In the genomic region with DNA sequence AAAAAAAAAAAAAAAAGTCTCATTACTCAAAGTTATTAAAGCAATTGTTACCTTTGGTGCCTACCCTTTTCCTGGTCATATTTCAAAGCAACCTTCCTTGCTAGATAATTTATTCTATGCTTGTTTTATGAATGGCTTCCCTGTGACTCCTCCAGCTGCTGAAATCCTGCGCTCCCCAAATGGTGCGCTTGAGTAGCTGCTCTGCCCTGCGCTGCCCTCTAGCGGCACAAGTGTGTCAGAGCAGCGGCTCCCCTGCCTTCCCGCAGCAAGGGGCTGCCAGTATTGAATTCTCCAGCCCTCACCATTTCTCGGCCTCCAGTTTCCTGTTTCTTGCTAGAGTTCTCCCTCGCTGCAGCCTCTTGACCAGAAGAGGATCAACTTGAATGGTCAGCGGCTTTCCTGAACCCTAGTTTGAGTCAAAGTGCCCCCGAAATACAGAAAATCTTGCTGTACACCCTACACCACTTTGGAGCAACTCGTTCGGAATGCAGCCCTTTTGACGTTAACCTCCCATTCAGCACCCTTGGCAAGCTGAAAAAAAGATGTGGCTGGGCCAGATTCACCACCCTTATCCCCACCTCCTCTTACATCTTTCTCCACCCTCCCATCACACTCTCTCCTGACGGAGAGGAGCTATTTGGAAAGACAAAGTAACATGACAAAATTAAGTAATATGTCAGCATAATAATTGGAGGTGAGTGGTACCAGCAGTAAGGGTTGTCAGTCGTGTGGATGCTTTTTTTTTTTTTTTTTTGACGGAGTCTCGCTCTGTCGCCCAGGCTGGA, we compare ENCODE assay signal across 1 cellular context.
TF ChIP-seq lines count a peak whose summit lies in the region.

No MANE protein-coding gene starts in this region.

TF ChIP-seq in HepG2, 621 proteins besides CTCF, POLR2A, EP300 and RAD21 (continued from another document and continues in another):
- TF ChIP-seq, protein P1, sequence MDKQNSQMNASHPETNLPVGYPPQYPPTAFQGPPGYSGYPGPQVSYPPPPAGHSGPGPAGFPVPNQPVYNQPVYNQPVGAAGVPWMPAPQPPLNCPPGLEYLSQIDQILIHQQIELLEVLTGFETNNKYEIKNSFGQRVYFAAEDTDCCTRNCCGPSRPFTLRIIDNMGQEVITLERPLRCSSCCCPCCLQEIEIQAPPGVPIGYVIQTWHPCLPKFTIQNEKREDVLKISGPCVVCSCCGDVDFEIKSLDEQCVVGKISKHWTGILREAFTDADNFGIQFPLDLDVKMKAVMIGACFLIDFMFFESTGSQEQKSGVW (CRISPR knock-in tag; IDR thresholded peaks at IDR 0.05; ENCODE audit: borderline replicate concordance): no peak
- TF ChIP-seq, protein P2, sequence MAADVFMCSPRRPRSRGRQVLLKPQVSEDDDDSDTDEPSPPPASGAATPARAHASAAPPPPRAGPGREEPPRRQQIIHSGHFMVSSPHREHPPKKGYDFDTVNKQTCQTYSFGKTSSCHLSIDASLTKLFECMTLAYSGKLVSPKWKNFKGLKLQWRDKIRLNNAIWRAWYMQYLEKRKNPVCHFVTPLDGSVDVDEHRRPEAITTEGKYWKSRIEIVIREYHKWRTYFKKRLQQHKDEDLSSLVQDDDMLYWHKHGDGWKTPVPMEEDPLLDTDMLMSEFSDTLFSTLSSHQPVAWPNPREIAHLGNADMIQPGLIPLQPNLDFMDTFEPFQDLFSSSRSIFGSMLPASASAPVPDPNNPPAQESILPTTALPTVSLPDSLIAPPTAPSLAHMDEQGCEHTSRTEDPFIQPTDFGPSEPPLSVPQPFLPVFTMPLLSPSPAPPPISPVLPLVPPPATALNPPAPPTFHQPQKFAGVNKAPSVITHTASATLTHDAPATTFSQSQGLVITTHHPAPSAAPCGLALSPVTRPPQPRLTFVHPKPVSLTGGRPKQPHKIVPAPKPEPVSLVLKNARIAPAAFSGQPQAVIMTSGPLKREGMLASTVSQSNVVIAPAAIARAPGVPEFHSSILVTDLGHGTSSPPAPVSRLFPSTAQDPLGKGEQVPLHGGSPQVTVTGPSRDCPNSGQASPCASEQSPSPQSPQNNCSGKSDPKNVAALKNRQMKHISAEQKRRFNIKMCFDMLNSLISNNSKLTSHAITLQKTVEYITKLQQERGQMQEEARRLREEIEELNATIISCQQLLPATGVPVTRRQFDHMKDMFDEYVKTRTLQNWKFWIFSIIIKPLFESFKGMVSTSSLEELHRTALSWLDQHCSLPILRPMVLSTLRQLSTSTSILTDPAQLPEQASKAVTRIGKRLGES (CRISPR knock-in tag; IDR thresholded peaks at IDR 0.05; ENCODE audit: borderline replicate concordance): no peak
- TF ChIP-seq TRIM24 (CRISPR knock-in tag; IDR thresholded peaks at IDR 0.05) (no peak), ZNF180 (CRISPR knock-in tag; IDR thresholded peaks at IDR 0.05; ENCODE audit: borderline replicate concordance, low read depth) (no peak), ZNF792 (CRISPR knock-in tag; IDR thresholded peaks at IDR 0.05) (peak; percentile 55; the same call in 1 of the 2 replicates), MAF1 (CRISPR knock-in tag; IDR thresholded peaks at IDR 0.05; ENCODE audit: borderline replicate concordance) (no peak), ZNF891 (CRISPR knock-in tag; IDR thresholded peaks at IDR 0.05) (no peak), CHCHD3 (CRISPR knock-in tag; IDR thresholded peaks at IDR 0.05) (no peak), ETV6 (CRISPR knock-in tag; conservative IDR thresholded peaks at IDR 0.05) (no peak), HMG20B (CRISPR knock-in tag; conservative IDR thresholded peaks at IDR 0.05) (no peak), LCORL (IDR thresholded peaks at IDR 0.05) (no peak), LCORL (CRISPR knock-in tag; IDR thresholded peaks at IDR 0.05) (no peak), PRPF4 (IDR thresholded peaks at IDR 0.05; ENCODE audit: low read depth, low read length, poor library complexity, severe bottlenecking) (no peak), ZNF225 (CRISPR knock-in tag; IDR thresholded peaks at IDR 0.05) (no peak), ZFP41 (CRISPR knock-in tag; IDR thresholded peaks at IDR 0.05; ENCODE audit: borderline replicate concordance) (no peak), IKZF1 (IDR thresholded peaks at IDR 0.05) (no peak), BRCA1 (CRISPR knock-in tag; IDR thresholded peaks at IDR 0.05) (no peak), KLF6 (CRISPR knock-in tag; IDR thresholded peaks at IDR 0.05) (no peak), ZNF382 (CRISPR knock-in tag; IDR thresholded peaks at IDR 0.05; ENCODE audit: borderline replicate concordance) (no peak), SRSF1 (optimal IDR thresholded peaks at IDR 0.05; ENCODE audit: low read depth, low read length) (no peak), HDAC1 (CRISPR knock-in tag; IDR thresholded peaks at IDR 0.05) (no peak), FOXK1 (CRISPR knock-in tag; IDR thresholded peaks at IDR 0.05; ENCODE audit: borderline replicate concordance, low read depth) (no peak; the same call in 1 of the 2 replicates), ZBTB7B (CRISPR knock-in tag; IDR thresholded peaks at IDR 0.05) (no peak), GFI1 (CRISPR knock-in tag; IDR thresholded peaks at IDR 0.05; ENCODE audit: borderline replicate concordance) (no peak), ZNF577 (CRISPR knock-in tag; IDR thresholded peaks at IDR 0.05; ENCODE audit: borderline replicate concordance, low read depth) (no peak), MTF1 (CRISPR knock-in tag; IDR thresholded peaks at IDR 0.05) (no peak), ZNF501 (CRISPR knock-in tag; IDR thresholded peaks at IDR 0.05) (no peak), ZNF251 (CRISPR knock-in tag; IDR thresholded peaks at IDR 0.05) (no peak), ZNF557 (CRISPR knock-in tag; IDR thresholded peaks at IDR 0.05) (no peak), ELF1 (CRISPR knock-in tag; IDR thresholded peaks at IDR 0.05) (no peak), ZNF253 (CRISPR knock-in tag; IDR thresholded peaks at IDR 0.05; ENCODE audit: borderline replicate concordance) (no peak), ZNF407 (CRISPR knock-in tag; IDR thresholded peaks at IDR 0.05; ENCODE audit: not compliant biosample characterization) (no peak), RXRB (CRISPR knock-in tag; IDR thresholded peaks at IDR 0.05; ENCODE audit: borderline replicate concordance) (peak; percentile 17; the same call in 1 of the 2 replicates), ZNF570 (CRISPR knock-in tag; IDR thresholded peaks at IDR 0.05; ENCODE audit: borderline replicate concordance) (no peak), TRAFD1 (CRISPR knock-in tag; IDR thresholded peaks at IDR 0.05; ENCODE audit: borderline replicate concordance) (no peak), MAFF (IDR thresholded peaks at IDR 0.05; ENCODE audit: low read depth, low read length) (no peak), ZNF543 (CRISPR knock-in tag; IDR thresholded peaks at IDR 0.05) (no peak), HCFC1 (IDR thresholded peaks at IDR 0.05; ENCODE audit: low read depth, low read length) (no peak), ZNF282 (IDR thresholded peaks at IDR 0.05; ENCODE audit: partially characterized antibody) (no peak), SRY (CRISPR knock-in tag; IDR thresholded peaks at IDR 0.05) (no peak), ZNF747 (CRISPR knock-in tag; IDR thresholded peaks at IDR 0.05; ENCODE audit: borderline replicate concordance) (no peak)
- TF ChIP-seq, protein P3, sequence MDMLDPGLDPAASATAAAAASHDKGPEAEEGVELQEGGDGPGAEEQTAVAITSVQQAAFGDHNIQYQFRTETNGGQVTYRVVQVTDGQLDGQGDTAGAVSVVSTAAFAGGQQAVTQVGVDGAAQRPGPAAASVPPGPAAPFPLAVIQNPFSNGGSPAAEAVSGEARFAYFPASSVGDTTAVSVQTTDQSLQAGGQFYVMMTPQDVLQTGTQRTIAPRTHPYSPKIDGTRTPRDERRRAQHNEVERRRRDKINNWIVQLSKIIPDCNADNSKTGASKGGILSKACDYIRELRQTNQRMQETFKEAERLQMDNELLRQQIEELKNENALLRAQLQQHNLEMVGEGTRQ (IDR thresholded peaks at IDR 0.05; ENCODE audit: low read depth, low read length): no peak
- TF ChIP-seq, protein P3 (CRISPR knock-in tag; IDR thresholded peaks at IDR 0.05; ENCODE audit: borderline replicate concordance): no peak
- TF ChIP-seq, protein P4, sequence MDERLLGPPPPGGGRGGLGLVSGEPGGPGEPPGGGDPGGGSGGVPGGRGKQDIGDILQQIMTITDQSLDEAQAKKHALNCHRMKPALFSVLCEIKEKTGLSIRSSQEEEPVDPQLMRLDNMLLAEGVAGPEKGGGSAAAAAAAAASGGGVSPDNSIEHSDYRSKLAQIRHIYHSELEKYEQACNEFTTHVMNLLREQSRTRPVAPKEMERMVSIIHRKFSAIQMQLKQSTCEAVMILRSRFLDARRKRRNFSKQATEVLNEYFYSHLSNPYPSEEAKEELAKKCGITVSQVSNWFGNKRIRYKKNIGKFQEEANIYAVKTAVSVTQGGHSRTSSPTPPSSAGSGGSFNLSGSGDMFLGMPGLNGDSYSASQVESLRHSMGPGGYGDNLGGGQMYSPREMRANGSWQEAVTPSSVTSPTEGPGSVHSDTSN (CRISPR knock-in tag; IDR thresholded peaks at IDR 0.05): no peak
- TF ChIP-seq, protein P5, sequence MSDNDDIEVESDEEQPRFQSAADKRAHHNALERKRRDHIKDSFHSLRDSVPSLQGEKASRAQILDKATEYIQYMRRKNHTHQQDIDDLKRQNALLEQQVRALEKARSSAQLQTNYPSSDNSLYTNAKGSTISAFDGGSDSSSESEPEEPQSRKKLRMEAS (IDR thresholded peaks at IDR 0.05): 0 out of 2 replicates have a peak, but pooled peaks have one; percentile 7
- TF ChIP-seq, protein P6, sequence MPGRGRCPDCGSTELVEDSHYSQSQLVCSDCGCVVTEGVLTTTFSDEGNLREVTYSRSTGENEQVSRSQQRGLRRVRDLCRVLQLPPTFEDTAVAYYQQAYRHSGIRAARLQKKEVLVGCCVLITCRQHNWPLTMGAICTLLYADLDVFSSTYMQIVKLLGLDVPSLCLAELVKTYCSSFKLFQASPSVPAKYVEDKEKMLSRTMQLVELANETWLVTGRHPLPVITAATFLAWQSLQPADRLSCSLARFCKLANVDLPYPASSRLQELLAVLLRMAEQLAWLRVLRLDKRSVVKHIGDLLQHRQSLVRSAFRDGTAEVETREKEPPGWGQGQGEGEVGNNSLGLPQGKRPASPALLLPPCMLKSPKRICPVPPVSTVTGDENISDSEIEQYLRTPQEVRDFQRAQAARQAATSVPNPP (CRISPR knock-in tag; IDR thresholded peaks at IDR 0.05): no peak
